ENCODE assay signal across 16 cellular contexts in genomic region chr15:88714782-88715372, GRCh38.
"Had no signal": no experiment of that assay in that cellular context is flagged by ENCODE, and none has a peak within 500 bp of the region (broad histone marks: within the 10 kb centered on the region; RNA-seq: fewer than 3 reads in every experiment).

No MANE protein-coding gene starts in this region.

- H3K36me3 Mint-ChIP-seq: activated naive CD4-positive, alpha-beta T cell treated with anti-CD3 and anti-CD28 coated beads, Interleukin-2, amount 50 U/mL, for 24 hours; memory B cell; natural killer cell; type B pancreatic cell had no signal

- H3K27ac ChIP-seq: cardiac muscle cell, left lung, neutrophil, pancreas, suprapubic skin had no signal

- ATAC-seq: activated T-cell treated with anti-CD3 and anti-CD28 coated beads, Interleukin-2, amount 50 U/mL, for 72 hours; left lung; natural killer cell; stimulated activated naive CD8-positive, alpha-beta T cell treated with anti-CD3 and anti-CD28 coated beads, Interleukin-15, Interleukin-2, amounts not matched to agents 100 U/mL and 50 U/mL, for 24 hours had no signal

- H3K4me3 ChIP-seq: cardiac muscle cell, left lung, pancreas, suprapubic skin had no signal

- H3K27ac Mint-ChIP-seq: activated naive CD4-positive, alpha-beta T cell treated with anti-CD3 and anti-CD28 coated beads, Interleukin-2, amount 50 U/mL, for 24 hours; activated T-cell treated with anti-CD3 and anti-CD28 coated beads, Interleukin-2, amount 50 U/mL, for 72 hours; memory B cell; natural killer cell; T-helper 2 cell treated with Interferon-gamma antibody and Interleukin-4, amounts not matched to agents 5 μg/mL and 100 μg/mL, for 36 hours; type B pancreatic cell had no signal

- H3K9me3 ChIP-seq: left lung, neutrophil, pancreas, SK-N-SH, suprapubic skin had no signal

- H3K4me3 Mint-ChIP-seq: activated naive CD4-positive, alpha-beta T cell treated with anti-CD3 and anti-CD28 coated beads, Interleukin-2, amount 50 U/mL, for 24 hours; activated T-cell treated with anti-CD3 and anti-CD28 coated beads, Interleukin-2, amount 50 U/mL, for 72 hours; memory B cell; natural killer cell; T-helper 2 cell treated with Interferon-gamma antibody and Interleukin-4, amounts not matched to agents 5 μg/mL and 100 μg/mL, for 36 hours; type B pancreatic cell had no signal

- H3K9me3 Mint-ChIP-seq: activated naive CD4-positive, alpha-beta T cell treated with anti-CD3 and anti-CD28 coated beads, Interleukin-2, amount 50 U/mL, for 24 hours; activated T-cell treated with anti-CD3 and anti-CD28 coated beads, Interleukin-2, amount 50 U/mL, for 72 hours; memory B cell; natural killer cell; T-helper 2 cell treated with Interferon-gamma antibody and Interleukin-4, amounts not matched to agents 5 μg/mL and 100 μg/mL, for 36 hours; type B pancreatic cell had no signal

- H3K4me1 ChIP-seq: left lung, pancreas, suprapubic skin had no signal

- H3K4me1 Mint-ChIP-seq: activated naive CD4-positive, alpha-beta T cell treated with anti-CD3 and anti-CD28 coated beads, Interleukin-2, amount 50 U/mL, for 24 hours; natural killer cell had no signal

- H3K36me3 ChIP-seq: cardiac muscle cell, left lung, neutrophil, pancreas, suprapubic skin had no signal

- DNase-seq: activated CD4-positive, alpha-beta T cell treated with anti-CD3 and anti-CD28 coated beads, Interleukin-2, amount 50 U/mL, for 4 hours; activated effector memory CD4-positive, alpha-beta T cell treated with anti-CD3 and anti-CD28 coated beads, Interleukin-2, amount 50 U/mL, for 16 hours; activated T-cell treated with anti-CD3 and anti-CD28 coated beads, Interleukin-2, amount 50 U/mL, for 72 hours; kidney; left lung; natural killer cell; pancreas; SK-N-SH; stimulated activated naive CD8-positive, alpha-beta T cell treated with anti-CD3 and anti-CD28 coated beads, Interleukin-15, Interleukin-2, amounts not matched to agents 100 U/mL and 50 U/mL, for 24 hours had no signal

- H3K27me3 ChIP-seq: pancreas had no signal
